Comparison of ENCODE assay signal across 16 cellular contexts in genomic region chr2:142642654-142643053, GRCh38.
DNase-seq lines count a peak whose midpoint lies in the region; ATAC-seq and TF ChIP-seq lines count a peak whose summit lies in the region.
"Had no signal": no experiment of that assay in that cellular context is flagged by ENCODE, and none has a peak within 500 bp of the region (broad histone marks: within the 10 kb centered on the region; RNA-seq: fewer than 3 reads in every experiment).

No MANE protein-coding gene starts in this region.

- no peaks in the 10 kb centered on the region for H3K36me3 ChIP-seq in ACC112 (ENCODE audit: insufficient read depth, low read length)

- H3K36me3 Mint-ChIP-seq in activated naive CD4-positive, alpha-beta T cell treated with anti-CD3 and anti-CD28 coated beads, Interleukin-2, amount 10 ng/mL, durations not matched to agents 7 days and 5 days, result no peaks in the 10 kb centered on the region
- H3K36me3 Mint-ChIP-seq: IgD-negative memory B cell had no signal

- no peaks in the 10 kb centered on the region for H3K79me2 ChIP-seq in ACC112 (ENCODE audit: control insufficient read depth, insufficient read depth, low read length, unreplicated experiment)

- DNase-seq in HT1080 (ENCODE audit: low read depth) (peak; percentile 1), brain pericyte (ENCODE audit: low read depth, low spot score) (peak; percentile 63), fibroblast of pulmonary artery (ENCODE audit: low read depth) (peak; percentile 2), foreskin keratinocyte (no peak)
- no peak for DNase-seq in activated naive CD4-positive, alpha-beta T cell treated with anti-CD3 and anti-CD28 coated beads, Interleukin-2, amount 10 ng/mL, durations not matched to agents 7 days and 5 days
- DNase-seq: NCI-H1417 treated with DMSO at 0.1 percent for 48 hours, NCI-H1930, NCI-H69, SHP77 treated with DMSO at 0.1 percent for 48 hours had no signal

- H3K27ac Mint-ChIP-seq in activated naive CD4-positive, alpha-beta T cell treated with anti-CD3 and anti-CD28 coated beads, Interleukin-2, amount 10 ng/mL, durations not matched to agents 7 days and 5 days, result no peak overlapping the region
- H3K27ac Mint-ChIP-seq: IgD-negative memory B cell had no signal

- TF ChIP-seq CTCF in fibroblast of pulmonary artery (IDR thresholded peaks at IDR 0.05; ENCODE audit: low read length, missing control alignments), result no peak
- TF ChIP-seq CTCF in foreskin keratinocyte (conservative IDR thresholded peaks at IDR 0.05), result no peak

- no peaks in the 10 kb centered on the region for H3K4me1 Mint-ChIP-seq in activated naive CD4-positive, alpha-beta T cell treated with anti-CD3 and anti-CD28 coated beads, Interleukin-2, amount 10 ng/mL, durations not matched to agents 7 days and 5 days
- H3K4me1 Mint-ChIP-seq: IgD-negative memory B cell had no signal

- no peaks in the 10 kb centered on the region for H3K4me1 ChIP-seq in ACC112 (ENCODE audit: control insufficient read depth, insufficient read depth, low read length, unreplicated experiment)
- no peaks in the 10 kb centered on the region for H3K4me1 ChIP-seq in foreskin keratinocyte

- H3K9me3 Mint-ChIP-seq in activated naive CD4-positive, alpha-beta T cell treated with anti-CD3 and anti-CD28 coated beads, Interleukin-2, amount 10 ng/mL, durations not matched to agents 7 days and 5 days, result peaks cover 3% of the 10 kb centered on the region
- H3K9me3 Mint-ChIP-seq: IgD-negative memory B cell had no signal

- H3K27me3 ChIP-seq in ACC112 (ENCODE audit: insufficient read depth, low read length), result no peaks in the 10 kb centered on the region
- H3K27me3 ChIP-seq in foreskin keratinocyte, result no peaks in the 10 kb centered on the region

- H3K4me3 Mint-ChIP-seq in activated naive CD4-positive, alpha-beta T cell treated with anti-CD3 and anti-CD28 coated beads, Interleukin-2, amount 10 ng/mL, durations not matched to agents 7 days and 5 days, result no peak overlapping the region

- CTCF ChIA-PET in activated naive CD4-positive, alpha-beta T cell treated with anti-CD3 and anti-CD28 coated beads, Interleukin-2, amount 10 ng/mL, durations not matched to agents 7 days and 5 days (lab: Charles Lee), result no interaction called here

- H3K27ac ChIP-seq in ACC112 (ENCODE audit: low read depth, low read length), result peak overlapping the region; percentile 49
- H3K27ac ChIP-seq in foreskin keratinocyte, result no peak overlapping the region
- H3K27ac ChIP-seq: C4-2B had no signal

- no peak overlapping the region for H2AFZ ChIP-seq in ACC112 (ENCODE audit: low read length, unreplicated experiment)

- no peaks in the 10 kb centered on the region for H3K27me3 Mint-ChIP-seq in activated naive CD4-positive, alpha-beta T cell treated with anti-CD3 and anti-CD28 coated beads, Interleukin-2, amount 10 ng/mL, durations not matched to agents 7 days and 5 days

- ATAC-seq in foreskin keratinocyte (no peak), HG03139 (IDR thresholded peaks at IDR 0.05; ENCODE audit: unreplicated experiment) (no peak), GM21390 (IDR thresholded peaks at IDR 0.05; ENCODE audit: unreplicated experiment) (no peak)
- ATAC-seq: HCT116, SK-N-SH treated with all-trans-retinoic acid at 6 μM for 48 hours had no signal

- H3K4me3 ChIP-seq in ACC112 (ENCODE audit: low read depth, low read length) (no peak overlapping the region), fibroblast of pulmonary artery (replicated peaks; ENCODE audit: low read depth, low read length) (no peak overlapping the region)

Comparison
In these comparisons a context has a peak if more than half of its experiments do, and no peak if none do; other contexts are left out.
1. DNase-seq: peak in HT1080 (single experiment), brain pericyte (single experiment) and fibroblast of pulmonary artery (single experiment); none in foreskin keratinocyte (0 of 2) and activated naive CD4-positive, alpha-beta T cell treated with anti-CD3 and anti-CD28 coated beads, Interleukin-2, amount 10 ng/mL, durations not matched to agents 7 days and 5 days (single experiment).